ENCODE assay signal across 2 cellular contexts in genomic region chr17:5508855-5509254, GRCh38.
TF ChIP-seq lines count a peak whose summit lies in the region.

No MANE protein-coding gene starts in this region.

TF ChIP-seq in A549, 52 proteins besides CTCF, POLR2A, EP300 and RAD21:
- TF ChIP-seq RNF2 (IDR thresholded peaks at IDR 0.05; ENCODE audit: borderline replicate concordance, low read depth) (no peak), ZC3H11A (IDR thresholded peaks at IDR 0.05) (no peak), RARB (CRISPR knock-in tag; IDR thresholded peaks at IDR 0.05) (no peak), RCOR1 (IDR thresholded peaks at IDR 0.05; ENCODE audit: low read depth, low read length) (no peak), KDM1A (IDR thresholded peaks at IDR 0.05; ENCODE audit: low read depth) (no peak), HES2 (IDR thresholded peaks at IDR 0.05) (no peak), ESRRA (IDR thresholded peaks at IDR 0.05; ENCODE audit: borderline replicate concordance, low read length) (no peak), CHD2 (IDR thresholded peaks at IDR 0.05; ENCODE audit: low read length, partially characterized antibody) (no peak), MAZ (IDR thresholded peaks at IDR 0.05; ENCODE audit: borderline replicate concordance, low read depth, low read length) (no peak), CBX2 (IDR thresholded peaks at IDR 0.05; ENCODE audit: borderline replicate concordance, low read depth) (no peak), TFCP2L1 (CRISPR knock-in tag; IDR thresholded peaks at IDR 0.05) (no peak), CBX8 (IDR thresholded peaks at IDR 0.05) (no peak), MAFK (IDR thresholded peaks at IDR 0.05; ENCODE audit: partially characterized antibody) (no peak), POLR2AphosphoS2 (conservative IDR thresholded peaks at IDR 0.05; ENCODE audit: low read length) (no peak), HEYL (CRISPR knock-in tag; IDR thresholded peaks at IDR 0.05) (no peak), EHF (CRISPR knock-in tag; IDR thresholded peaks at IDR 0.05) (no peak), ZNF302 (CRISPR knock-in tag; IDR thresholded peaks at IDR 0.05) (no peak), HDAC2 (IDR thresholded peaks at IDR 0.05) (no peak)

TF ChIP-seq in IMR-90, 13 proteins besides CTCF, POLR2A, EP300 and RAD21:
- TF ChIP-seq RCOR1 (IDR thresholded peaks at IDR 0.05; ENCODE audit: insufficient replicate concordance, low read length) (no peak), FOS (IDR thresholded peaks at IDR 0.05; ENCODE audit: low read depth, low read length) (no peak), SMC3 (IDR thresholded peaks at IDR 0.05; ENCODE audit: low read depth, low read length) (no peak), MXI1 (IDR thresholded peaks at IDR 0.05; ENCODE audit: borderline replicate concordance, low read depth, low read length) (no peak), RFX5 (IDR thresholded peaks at IDR 0.05; ENCODE audit: low read depth, low read length) (no peak), NFE2L2 (IDR thresholded peaks at IDR 0.05; ENCODE audit: low read depth, low read length) (no peak), MAFK (IDR thresholded peaks at IDR 0.05; ENCODE audit: low read depth, low read length) (no peak), USF2 (IDR thresholded peaks at IDR 0.05; ENCODE audit: low read depth, low read length) (no peak), CEBPB (IDR thresholded peaks at IDR 0.05; ENCODE audit: low read depth, low read length) (no peak), MAZ (IDR thresholded peaks at IDR 0.05; ENCODE audit: borderline replicate concordance, low read depth, low read length) (no peak), CHD1 (IDR thresholded peaks at IDR 0.05; ENCODE audit: low read depth, low read length) (no peak), BHLHE40 (IDR thresholded peaks at IDR 0.05; ENCODE audit: low read depth, low read length) (no peak)
- TF ChIP-seq, protein P1, sequence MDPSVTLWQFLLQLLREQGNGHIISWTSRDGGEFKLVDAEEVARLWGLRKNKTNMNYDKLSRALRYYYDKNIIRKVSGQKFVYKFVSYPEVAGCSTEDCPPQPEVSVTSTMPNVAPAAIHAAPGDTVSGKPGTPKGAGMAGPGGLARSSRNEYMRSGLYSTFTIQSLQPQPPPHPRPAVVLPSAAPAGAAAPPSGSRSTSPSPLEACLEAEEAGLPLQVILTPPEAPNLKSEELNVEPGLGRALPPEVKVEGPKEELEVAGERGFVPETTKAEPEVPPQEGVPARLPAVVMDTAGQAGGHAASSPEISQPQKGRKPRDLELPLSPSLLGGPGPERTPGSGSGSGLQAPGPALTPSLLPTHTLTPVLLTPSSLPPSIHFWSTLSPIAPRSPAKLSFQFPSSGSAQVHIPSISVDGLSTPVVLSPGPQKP (IDR thresholded peaks at IDR 0.05; ENCODE audit: borderline replicate concordance, low read depth, low read length): no peak
TF ChIP-seq in IMR-90: peak in this region for 0.
